In genomic region chr6:109450801-109451200, GRCh38 we compare ENCODE assay signal across 27 cellular contexts. TPM values are rescaled to one million over a fixed set of nuclear protein-coding genes. Genes with fewer than 3 reads are reported as not detected.
A peak's percentile ranks its signal among the peaks of the same experiment; 100 is the strongest.
DNase-seq lines count a peak whose midpoint lies in the region; ATAC-seq, FAIRE-seq and TF ChIP-seq lines count a peak whose summit lies in the region.
"Had no signal": no experiment of that assay in that cellular context is flagged by ENCODE, and none has a peak within 500 bp of the region (broad histone marks: within the 10 kb centered on the region; RNA-seq: fewer than 3 reads in every experiment).

No MANE protein-coding gene starts in this region.

- TF ChIP-seq EP300 in K562 (IDR thresholded peaks at IDR 0.05; ENCODE audit: low read length): no peak

- no peaks in the 10 kb centered on the region for H3K9me3 ChIP-seq in K562 (replicated peaks; ENCODE audit: control insufficient read depth, insufficient read depth, low read depth, low read length)
- H3K9me3 ChIP-seq: heart right ventricle, pancreas, SJSA1, testis, uterus had no signal

- no TSS peak for BruUV-seq in K562 (replicated peaks; lab: Mats Ljungman, UMichigan)

- TF ChIP-seq RAD21 in K562 (CRISPR knock-in tag; conservative IDR thresholded peaks at IDR 0.05 in 1 of 2, IDR thresholded peaks at IDR 0.05 in 1 of 2): no peak

- FAIRE-seq in K562 (lab: Jason Lieb, UNC): no peak
- FAIRE-seq: pancreas had no signal

- H3K4me2 ChIP-seq in K562 (ENCODE audit: insufficient read depth, low read length): no peak overlapping the region
- H3K4me2 ChIP-seq: KMS-11 had no signal

- H3K4me1 ChIP-seq in K562 (replicated peaks in 1 of 2; ENCODE audit: control insufficient read depth in 2 of 2, insufficient read depth in 2 of 2, low read length in 2 of 2): peaks cover 6 to 53% of the 10 kb centered on the region in 2 experiments; a peak in 4 of 5 replicates
- H3K4me1 ChIP-seq: foreskin keratinocyte, pancreas, uterus had no signal

- no peak for TF ChIP-seq CTCF in K562 (IDR thresholded peaks at IDR 0.05 in 2 of 3, conservative IDR thresholded peaks at IDR 0.05 in 1 of 3; ENCODE audit: insufficient read depth in 2 of 3, low read depth in 1 of 3, low read length in 3 of 3)

- CTCF ChIA-PET in activated CD8-positive, alpha-beta memory T cell treated with anti-CD3 and anti-CD28 coated beads, Interleukin-2, amount 10 ng/mL, durations not matched to agents 7 days and 5 days (lab: Charles Lee): interaction anchor here (1.1 to 2.3 kb wide), 3 partner anchors 8 to 78 kb away, joined by 3 to 9 read pairs (median 4); no protein-coding TSS in a partner anchor
- CTCF ChIA-PET in HEK293T (lab: Yijun Ruan, JAX) (interaction anchor here (1.4 kb wide), 1 partner anchor 10 kb away, joined by 4 read pairs; the partner anchor contains the start of genes PPIL6 and SMPD2), K562 (lab: Yijun Ruan, JAX; ENCODE audit: low intra/inter-chr PET ratio) (no interaction called here)

- peaks cover 10% of the 10 kb centered on the region; the same call in 1 of the 3 replicates for H3K36me3 ChIP-seq in K562 (ENCODE audit: control insufficient read depth, insufficient read depth, low read length)
- H3K36me3 ChIP-seq: pancreas, uterus had no signal

- POLR2A ChIA-PET in HEK293T (lab: Yijun Ruan, JAX): no interaction called here
- POLR2A ChIA-PET in K562 (lab: Yijun Ruan, JAX): interaction anchor here (0.6 to 8.2 kb wide), 5 partner anchors 7 to 531 kb away, joined by 3 to 92 read pairs (median 4); partner anchors contain the start of genes PPIL6, SESN1 and SMPD2

- peaks cover 51% of the 10 kb centered on the region for H3K4me1 Mint-ChIP-seq in activated CD8-positive, alpha-beta memory T cell treated with anti-CD3 and anti-CD28 coated beads, Interleukin-2, amount 10 ng/mL, durations not matched to agents 7 days and 5 days
- peaks cover 49 to 77% of the 10 kb centered on the region in 2 donors for H3K4me1 Mint-ChIP-seq in stimulated activated naive B cell treated with anti-CD40 and anti-IgM and Interleukin-4, amounts not matched to agents 10 μg/mL and 1 μg/mL and 100 μg/mL, for 72 hours

- no peaks in the 10 kb centered on the region for H3K27me3 ChIP-seq in K562 (ENCODE audit: control insufficient read depth in 2 of 2, insufficient read depth in 2 of 2, low read length in 2 of 2)
- H3K27me3 ChIP-seq: foreskin keratinocyte, heart right ventricle, pancreas, SJSA1, testis, uterus had no signal

- H3K27me3 Mint-ChIP-seq in activated CD8-positive, alpha-beta memory T cell treated with anti-CD3 and anti-CD28 coated beads, Interleukin-2, amount 10 ng/mL, durations not matched to agents 7 days and 5 days: no peaks in the 10 kb centered on the region
- no peaks in the 10 kb centered on the region for H3K27me3 Mint-ChIP-seq in stimulated activated naive B cell treated with anti-CD40 and anti-IgM and Interleukin-4, amounts not matched to agents 10 μg/mL and 1 μg/mL and 100 μg/mL, for 72 hours
- H3K27me3 Mint-ChIP-seq: effector memory CD8-positive, alpha-beta T cell had no signal

- H3K9me3 Mint-ChIP-seq in activated CD8-positive, alpha-beta memory T cell treated with anti-CD3 and anti-CD28 coated beads, Interleukin-2, amount 10 ng/mL, durations not matched to agents 7 days and 5 days (ENCODE audit: low read depth): no peaks in the 10 kb centered on the region
- H3K9me3 Mint-ChIP-seq in stimulated activated naive B cell treated with anti-CD40 and anti-IgM and Interleukin-4, amounts not matched to agents 10 μg/mL and 1 μg/mL and 100 μg/mL, for 72 hours: no peaks in the 10 kb centered on the region
- H3K9me3 Mint-ChIP-seq: effector memory CD8-positive, alpha-beta T cell had no signal

- no peak overlapping the region for H2AFZ ChIP-seq in K562 (ENCODE audit: low read depth, low read length)

- intact Hi-C loops in K562 (cut with micrococcal nuclease): no loop called here

- H3K9ac ChIP-seq in K562 (ENCODE audit: insufficient read depth in 1 of 2, low read depth in 2 of 2, low read length in 2 of 2): no peak overlapping the region
- H3K9ac ChIP-seq: KMS-11 had no signal

- no peak for TF ChIP-seq POLR2A in K562 (conservative IDR thresholded peaks at IDR 0.05)

- ATAC-seq in activated CD8-positive, alpha-beta memory T cell treated with anti-CD3 and anti-CD28 coated beads, Interleukin-2, amount 10 ng/mL, durations not matched to agents 7 days and 5 days: no peak
- no peak for ATAC-seq in K562
- ATAC-seq in stimulated activated naive B cell treated with anti-CD40 and anti-IgM and Interleukin-4, amounts not matched to agents 10 μg/mL and 1 μg/mL and 100 μg/mL, for 72 hours (replicated peaks): no peak
- ATAC-seq: effector memory CD8-positive, alpha-beta T cell; esophagus mucosa; foreskin keratinocyte; heart right ventricle; pancreas had no signal

- peak overlapping the region; percentile 1 for H3K27ac Mint-ChIP-seq in activated CD8-positive, alpha-beta memory T cell treated with anti-CD3 and anti-CD28 coated beads, Interleukin-2, amount 10 ng/mL, durations not matched to agents 7 days and 5 days
- peak overlapping the region; percentile 47 for H3K27ac Mint-ChIP-seq in stimulated activated naive B cell treated with anti-CD40 and anti-IgM and Interleukin-4, amounts not matched to agents 10 μg/mL and 1 μg/mL and 100 μg/mL, for 72 hours

- in situ Hi-C loops in K562 (cut with MboI): no loop called here

- no peaks in the 10 kb centered on the region for H3K9me1 ChIP-seq in K562 (ENCODE audit: control insufficient read depth, insufficient read depth, low read length)

- no peak overlapping the region for H3K4me3 Mint-ChIP-seq in activated CD8-positive, alpha-beta memory T cell treated with anti-CD3 and anti-CD28 coated beads, Interleukin-2, amount 10 ng/mL, durations not matched to agents 7 days and 5 days
- peak overlapping the region; percentile 8 to 14 for H3K4me3 Mint-ChIP-seq in stimulated activated naive B cell treated with anti-CD40 and anti-IgM and Interleukin-4, amounts not matched to agents 10 μg/mL and 1 μg/mL and 100 μg/mL, for 72 hours
- H3K4me3 Mint-ChIP-seq: CD14-positive monocyte had no signal

- 54% methylated on average over 2 of the region's 3 CpGs for WGBS in K562 (ENCODE audit: insufficient coverage, low coverage, missing lambda C conversion rate)

- peaks cover 26% of the 10 kb centered on the region for H3K36me3 Mint-ChIP-seq in activated CD8-positive, alpha-beta memory T cell treated with anti-CD3 and anti-CD28 coated beads, Interleukin-2, amount 10 ng/mL, durations not matched to agents 7 days and 5 days
- peaks cover 45 to 74% of the 10 kb centered on the region in 2 donors for H3K36me3 Mint-ChIP-seq in stimulated activated naive B cell treated with anti-CD40 and anti-IgM and Interleukin-4, amounts not matched to agents 10 μg/mL and 1 μg/mL and 100 μg/mL, for 72 hours

- no peaks in the 10 kb centered on the region for H4K20me1 ChIP-seq in K562 (replicated peaks; ENCODE audit: control insufficient read depth, insufficient read depth, low read length)

- H3K4me3 ChIP-seq in K562: no peak overlapping the region
- H3K4me3 ChIP-seq: coronary artery, heart right ventricle, pancreas, SJSA1, testis, uterus had no signal

- H3K79me2 ChIP-seq in K562 (ENCODE audit: control insufficient read depth, insufficient read depth, low read length): no peaks in the 10 kb centered on the region

- DNase-seq in activated CD8-positive, alpha-beta memory T cell treated with anti-CD3 and anti-CD28 coated beads, Interleukin-2, amount 10 ng/mL, durations not matched to agents 7 days and 5 days: no peak
- no peak for DNase-seq in activated CD8-positive, alpha-beta memory T cell treated with anti-CD3 and anti-CD28 coated beads, Interleukin-2, amount 50 U/mL, for 48 hours
- DNase-seq in HEK293T (ENCODE audit: extremely low spot score) (no peak), K562 (ENCODE audit: extremely low read depth in 1 of 4, low spot score in 3 of 4) (no peak), H4 (ENCODE audit: low spot score) (no peak), NCI-H748 (lab: John Stamatoyannopoulos, UW; ENCODE audit: unreplicated experiment) (no peak)
- DNase-seq in stimulated activated naive B cell treated with anti-CD40 and anti-IgM and Interleukin-4, amounts not matched to agents 10 μg/mL and 1 μg/mL and 100 μg/mL, for 72 hours: no peak
- DNase-seq: activated CD4-positive, alpha-beta T cell treated with anti-CD3 and anti-CD28 coated beads, Interleukin-2, amount 50 U/mL, for 48 hours; activated naive CD4-positive, alpha-beta T cell treated with Interleukin-2 at 50 U/mL for 16 hours; activated T-cell treated with anti-CD3 and anti-CD28 coated beads, Interleukin-2, amount 50 U/mL, for 1 hour; DMS153; effector memory CD8-positive, alpha-beta T cell; foreskin keratinocyte; GDM1; heart right ventricle; mesendoderm; NCI-H146; NCI-H526 treated with DMSO at 0.1 percent for 48 hours; pancreas; testis; uterus had no signal

- no peak overlapping the region for H3K27ac ChIP-seq in K562 (ENCODE audit: extremely low read depth, low read depth, low read length)
- H3K27ac ChIP-seq: coronary artery, foreskin keratinocyte, heart right ventricle, KMS-11, pancreas, SJSA1, testis, uterus, VCaP had no signal

RNA-seq across cellular contexts. Expression of gene MICAL1, which starts 4.8 kb away (rescaled TPM):
- total RNA-seq in activated CD8-positive, alpha-beta memory T cell treated with anti-CD3 and anti-CD28 coated beads, Interleukin-2, amount 10 ng/mL, durations not matched to agents 7 days and 5 days: 10 to 100 TPM; 86.0 to 93.1 TPM
- total RNA-seq in K562 (2011; cell fraction: chromatin; rRNA removed; ENCODE audit: low replicate concordance): 67.8 and 124 TPM in 2 replicates
- total RNA-seq in K562 (2011; cell fraction: nucleolus; rRNA removed): 63.3 and 63.4 TPM in 2 replicates
- total RNA-seq in K562 (2011; cell fraction: nucleoplasm; rRNA removed): 56.3 and 70.8 TPM in 2 replicates
- total RNA-seq in K562 (2014; rRNA removed) (7.0 and 10.5 TPM in 2 replicates), K562 (2014; rRNA removed; fragmentation: Illumina TruSeq; extraction: Trizol) (3.0 and 3.7 TPM in 2 replicates), K562 (2015; rRNA removed; fragmentation: Illumina TruSeq; extraction: Trizol) (4.6 and 5.3 TPM in 2 replicates), K562 (2021) (11.0 and 12.3 TPM in 2 replicates)
- polyA plus RNA-seq in K562 (2011; rRNA removed) (11.5 and 11.6 TPM in 2 replicates), K562 (2014; fragmentation: Illumina TruSeq; extraction: Trizol) (8.4 and 9.0 TPM in 2 replicates), K562 (2014; fragmentation: Nextera tagmentation; extraction: Ambion mirVana) (under 1 TPM; 0.07 to 0.15 TPM), K562 (2014; rRNA removed) (11.5 and 15.2 TPM in 2 replicates)
- polyA plus RNA-seq in K562 (2011; cell fraction: cytosol; rRNA removed): 5.4 and 9.1 TPM in 2 replicates
- polyA plus RNA-seq in K562 (2011; cell fraction: nucleus; rRNA removed): 72.2 and 124 TPM in 2 replicates
- polyA plus RNA-seq in K562 (2012): 10.9 and 26.0 TPM in 2 replicates
- polyA minus RNA-seq in K562 (2011; rRNA and poly(A)+ RNA removed): 3.5 and 4.8 TPM in 2 replicates
- polyA minus RNA-seq in K562 (2011; cell fraction: cytosol; rRNA and poly(A)+ RNA removed): 3.5 and 5.0 TPM in 2 replicates
- polyA minus RNA-seq in K562 (2011; cell fraction: nucleus; rRNA and poly(A)+ RNA removed): 12.9 and 14.9 TPM in 2 replicates
- total RNA-seq in H4 (2014; rRNA removed; shearing (Covaris generic)): 3.5 and 5.8 TPM in 2 replicates

RNA-seq across cellular contexts. Expression of gene SMPD2, which starts 10.3 kb away (rescaled TPM):
- 10 to 100 TPM; 14.3 to 14.6 TPM for total RNA-seq in activated CD8-positive, alpha-beta memory T cell treated with anti-CD3 and anti-CD28 coated beads, Interleukin-2, amount 10 ng/mL, durations not matched to agents 7 days and 5 days
- total RNA-seq in K562 (2011; cell fraction: chromatin; rRNA removed; ENCODE audit: low replicate concordance): 40.0 and 130 TPM in 2 replicates
- total RNA-seq in K562 (2011; cell fraction: nucleolus; rRNA removed): 68.9 and 90.7 TPM in 2 replicates
- total RNA-seq in K562 (2011; cell fraction: nucleoplasm; rRNA removed): 59.2 and 61.0 TPM in 2 replicates
- total RNA-seq in K562 (2014; rRNA removed) (20.8 and 23.9 TPM in 2 replicates), K562 (2014; rRNA removed; fragmentation: Illumina TruSeq; extraction: Trizol) (8.8 and 14.5 TPM in 2 replicates), K562 (2015; rRNA removed; fragmentation: Illumina TruSeq; extraction: Trizol) (16.8 and 18.1 TPM in 2 replicates), K562 (2021) (20.4 TPM in 2 replicates)
- polyA plus RNA-seq in K562 (2011; rRNA removed) (14.8 and 18.3 TPM in 2 replicates), K562 (2014; fragmentation: Illumina TruSeq; extraction: Trizol) (20.5 TPM in 2 replicates), K562 (2014; fragmentation: Nextera tagmentation; extraction: Ambion mirVana) (1 to 10 TPM in 1 of 2 experiments, under 1 TPM in 1; 0.13 to 1.2 TPM), K562 (2014; rRNA removed) (19.3 and 21.8 TPM in 2 replicates)
- polyA plus RNA-seq in K562 (2011; cell fraction: cytosol; rRNA removed): 15.1 and 22.6 TPM in 2 replicates
- 61.2 and 64.9 TPM in 2 replicates for polyA plus RNA-seq in K562 (2011; cell fraction: nucleus; rRNA removed)
- polyA plus RNA-seq in K562 (2012): 14.3 and 17.2 TPM in 2 replicates
- polyA minus RNA-seq in K562 (2011; rRNA and poly(A)+ RNA removed): 25.8 and 28.5 TPM in 2 replicates
- polyA minus RNA-seq in K562 (2011; cell fraction: cytosol; rRNA and poly(A)+ RNA removed): 8.1 and 12.0 TPM in 2 replicates
- polyA minus RNA-seq in K562 (2011; cell fraction: nucleus; rRNA and poly(A)+ RNA removed): 43.4 and 53.0 TPM in 2 replicates
- total RNA-seq in H4 (2014; rRNA removed; shearing (Covaris generic)): 11.2 and 12.9 TPM in 2 replicates

RNA-seq across cellular contexts. Expression of gene PPIL6, which starts 10.4 kb away (rescaled TPM):
- under 1 TPM in 1 of 2 experiments, not detected in 1; 0.21 TPM for total RNA-seq in activated CD8-positive, alpha-beta memory T cell treated with anti-CD3 and anti-CD28 coated beads, Interleukin-2, amount 10 ng/mL, durations not matched to agents 7 days and 5 days
- 0.19 TPM in 1 of 2 replicates, not detected in the other for total RNA-seq in K562 (2011; cell fraction: chromatin; rRNA removed; ENCODE audit: low replicate concordance)
- total RNA-seq in K562 (2011; cell fraction: nucleolus; rRNA removed): not detected in 2 replicates
- total RNA-seq in K562 (2011; cell fraction: nucleoplasm; rRNA removed): 0.15 TPM in 1 of 2 replicates, not detected in the other
- total RNA-seq in K562 (2014; rRNA removed) (0.33 TPM in 1 of 2 replicates, not detected in the other), K562 (2014; rRNA removed; fragmentation: Illumina TruSeq; extraction: Trizol) (0.64 and 0.98 TPM in 2 replicates), K562 (2015; rRNA removed; fragmentation: Illumina TruSeq; extraction: Trizol) (0.68 and 0.76 TPM in 2 replicates), K562 (2021) (0.47 and 0.87 TPM in 2 replicates)
- polyA plus RNA-seq in K562 (2011; rRNA removed) (0.36 and 1.1 TPM in 2 replicates), K562 (2014; fragmentation: Illumina TruSeq; extraction: Trizol) (0.35 and 0.49 TPM in 2 replicates), K562 (2014; fragmentation: Nextera tagmentation; extraction: Ambion mirVana) (under 1 TPM; 0.13 to 0.14 TPM), K562 (2014; rRNA removed) (0.03 and 1.5 TPM in 2 replicates)
- 0.09 and 0.29 TPM in 2 replicates for polyA plus RNA-seq in K562 (2011; cell fraction: cytosol; rRNA removed)
- polyA plus RNA-seq in K562 (2011; cell fraction: nucleus; rRNA removed): 0.10 and 0.37 TPM in 2 replicates
- polyA plus RNA-seq in K562 (2012): 0.72 and 2.6 TPM in 2 replicates
- 0.42 and 1.3 TPM in 2 replicates for polyA minus RNA-seq in K562 (2011; rRNA and poly(A)+ RNA removed)
- polyA minus RNA-seq in K562 (2011; cell fraction: cytosol; rRNA and poly(A)+ RNA removed): not detected in 2 replicates
- 0.27 TPM in 1 of 2 replicates, not detected in the other for polyA minus RNA-seq in K562 (2011; cell fraction: nucleus; rRNA and poly(A)+ RNA removed)
- 1.0 TPM in 1 of 2 replicates, not detected in the other for total RNA-seq in H4 (2014; rRNA removed; shearing (Covaris generic))

RNA-seq across cellular contexts. Expression of gene ZBTB24, which starts 32.2 kb away (rescaled TPM):
- 10 to 100 TPM; 17.5 to 22.7 TPM for total RNA-seq in activated CD8-positive, alpha-beta memory T cell treated with anti-CD3 and anti-CD28 coated beads, Interleukin-2, amount 10 ng/mL, durations not matched to agents 7 days and 5 days
- 7.0 and 15.8 TPM in 2 replicates for total RNA-seq in K562 (2011; cell fraction: chromatin; rRNA removed; ENCODE audit: low replicate concordance)
- total RNA-seq in K562 (2011; cell fraction: nucleolus; rRNA removed): 5.2 and 5.5 TPM in 2 replicates
- 7.4 and 8.9 TPM in 2 replicates for total RNA-seq in K562 (2011; cell fraction: nucleoplasm; rRNA removed)
- 8.3 and 9.3 TPM in 2 replicates for total RNA-seq in K562 (2014; rRNA removed)
- 13.4 and 13.7 TPM in 2 replicates for total RNA-seq in K562 (2014; rRNA removed; fragmentation: Illumina TruSeq; extraction: Trizol)
- total RNA-seq in K562 (2015; rRNA removed; fragmentation: Illumina TruSeq; extraction: Trizol): 15.8 and 16.7 TPM in 2 replicates
- total RNA-seq in K562 (2021): 8.5 TPM in 2 replicates
- 3.8 and 4.3 TPM in 2 replicates for polyA plus RNA-seq in K562 (2011; rRNA removed)
- 2.6 and 3.1 TPM in 2 replicates for polyA plus RNA-seq in K562 (2011; cell fraction: cytosol; rRNA removed)
- 3.7 and 4.5 TPM in 2 replicates for polyA plus RNA-seq in K562 (2011; cell fraction: nucleus; rRNA removed)
- 5.4 and 5.5 TPM in 2 replicates for polyA plus RNA-seq in K562 (2012)
- polyA plus RNA-seq in K562 (2014; fragmentation: Illumina TruSeq; extraction: Trizol): 8.2 and 10.1 TPM in 2 replicates
- polyA plus RNA-seq in K562 (2014; fragmentation: Nextera tagmentation; extraction: Ambion mirVana): 1 to 10 TPM; 2.0 to 2.5 TPM
- polyA plus RNA-seq in K562 (2014; rRNA removed): 5.3 TPM in 2 replicates
- polyA minus RNA-seq in K562 (2011; rRNA and poly(A)+ RNA removed): 7.6 and 7.9 TPM in 2 replicates
- 4.4 and 5.5 TPM in 2 replicates for polyA minus RNA-seq in K562 (2011; cell fraction: cytosol; rRNA and poly(A)+ RNA removed)
- 4.2 and 7.4 TPM in 2 replicates for polyA minus RNA-seq in K562 (2011; cell fraction: nucleus; rRNA and poly(A)+ RNA removed)
- 5.2 and 6.1 TPM in 2 replicates for total RNA-seq in H4 (2014; rRNA removed; shearing (Covaris generic))
